Comparison of ENCODE assay signal across 1 cellular context in genomic region chr11:94593030-94593429, GRCh38.
TF ChIP-seq lines count a peak whose summit lies in the region.

No MANE protein-coding gene starts in this region.

TF ChIP-seq in GM12878, 131 proteins besides CTCF, POLR2A, EP300 and RAD21 (continued from another document):
- TF ChIP-seq, protein P1, sequence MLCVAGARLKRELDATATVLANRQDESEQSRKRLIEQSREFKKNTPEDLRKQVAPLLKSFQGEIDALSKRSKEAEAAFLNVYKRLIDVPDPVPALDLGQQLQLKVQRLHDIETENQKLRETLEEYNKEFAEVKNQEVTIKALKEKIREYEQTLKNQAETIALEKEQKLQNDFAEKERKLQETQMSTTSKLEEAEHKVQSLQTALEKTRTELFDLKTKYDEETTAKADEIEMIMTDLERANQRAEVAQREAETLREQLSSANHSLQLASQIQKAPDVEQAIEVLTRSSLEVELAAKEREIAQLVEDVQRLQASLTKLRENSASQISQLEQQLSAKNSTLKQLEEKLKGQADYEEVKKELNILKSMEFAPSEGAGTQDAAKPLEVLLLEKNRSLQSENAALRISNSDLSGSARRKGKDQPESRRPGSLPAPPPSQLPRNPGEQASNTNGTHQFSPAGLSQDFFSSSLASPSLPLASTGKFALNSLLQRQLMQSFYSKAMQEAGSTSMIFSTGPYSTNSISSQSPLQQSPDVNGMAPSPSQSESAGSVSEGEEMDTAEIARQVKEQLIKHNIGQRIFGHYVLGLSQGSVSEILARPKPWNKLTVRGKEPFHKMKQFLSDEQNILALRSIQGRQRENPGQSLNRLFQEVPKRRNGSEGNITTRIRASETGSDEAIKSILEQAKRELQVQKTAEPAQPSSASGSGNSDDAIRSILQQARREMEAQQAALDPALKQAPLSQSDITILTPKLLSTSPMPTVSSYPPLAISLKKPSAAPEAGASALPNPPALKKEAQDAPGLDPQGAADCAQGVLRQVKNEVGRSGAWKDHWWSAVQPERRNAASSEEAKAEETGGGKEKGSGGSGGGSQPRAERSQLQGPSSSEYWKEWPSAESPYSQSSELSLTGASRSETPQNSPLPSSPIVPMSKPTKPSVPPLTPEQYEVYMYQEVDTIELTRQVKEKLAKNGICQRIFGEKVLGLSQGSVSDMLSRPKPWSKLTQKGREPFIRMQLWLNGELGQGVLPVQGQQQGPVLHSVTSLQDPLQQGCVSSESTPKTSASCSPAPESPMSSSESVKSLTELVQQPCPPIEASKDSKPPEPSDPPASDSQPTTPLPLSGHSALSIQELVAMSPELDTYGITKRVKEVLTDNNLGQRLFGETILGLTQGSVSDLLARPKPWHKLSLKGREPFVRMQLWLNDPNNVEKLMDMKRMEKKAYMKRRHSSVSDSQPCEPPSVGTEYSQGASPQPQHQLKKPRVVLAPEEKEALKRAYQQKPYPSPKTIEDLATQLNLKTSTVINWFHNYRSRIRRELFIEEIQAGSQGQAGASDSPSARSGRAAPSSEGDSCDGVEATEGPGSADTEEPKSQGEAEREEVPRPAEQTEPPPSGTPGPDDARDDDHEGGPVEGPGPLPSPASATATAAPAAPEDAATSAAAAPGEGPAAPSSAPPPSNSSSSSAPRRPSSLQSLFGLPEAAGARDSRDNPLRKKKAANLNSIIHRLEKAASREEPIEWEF (IDR thresholded peaks at IDR 0.05; ENCODE audit: insufficient replicate concordance, low read depth, low read length) = no peak
- TF ChIP-seq, protein P2, sequence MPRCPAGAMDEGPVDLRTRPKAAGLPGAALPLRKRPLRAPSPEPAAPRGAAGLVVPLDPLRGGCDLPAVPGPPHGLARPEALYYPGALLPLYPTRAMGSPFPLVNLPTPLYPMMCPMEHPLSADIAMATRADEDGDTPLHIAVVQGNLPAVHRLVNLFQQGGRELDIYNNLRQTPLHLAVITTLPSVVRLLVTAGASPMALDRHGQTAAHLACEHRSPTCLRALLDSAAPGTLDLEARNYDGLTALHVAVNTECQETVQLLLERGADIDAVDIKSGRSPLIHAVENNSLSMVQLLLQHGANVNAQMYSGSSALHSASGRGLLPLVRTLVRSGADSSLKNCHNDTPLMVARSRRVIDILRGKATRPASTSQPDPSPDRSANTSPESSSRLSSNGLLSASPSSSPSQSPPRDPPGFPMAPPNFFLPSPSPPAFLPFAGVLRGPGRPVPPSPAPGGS (IDR thresholded peaks at IDR 0.05; ENCODE audit: borderline replicate concordance, insufficient read depth, low read depth, low read length, poor library complexity, severe bottlenecking) = no peak
- TF ChIP-seq PAX8 (IDR thresholded peaks at IDR 0.05) (no peak), ZZZ3 (IDR thresholded peaks at IDR 0.05; ENCODE audit: control insufficient read depth, insufficient read length, low read depth) (no peak), RAD51 (IDR thresholded peaks at IDR 0.05) (no peak), FOS (IDR thresholded peaks at IDR 0.05; ENCODE audit: borderline replicate concordance, extremely low read depth, insufficient read length) (no peak), SRF (IDR thresholded peaks at IDR 0.05; ENCODE audit: low read depth in 2 of 2, low read length in 2 of 2) (no peak), KDM1A (IDR thresholded peaks at IDR 0.05; ENCODE audit: borderline replicate concordance) (no peak), POU2F2 (IDR thresholded peaks at IDR 0.05; ENCODE audit: borderline replicate concordance, low read depth, low read length) (no peak), TBL1XR1 (IDR thresholded peaks at IDR 0.05; ENCODE audit: low read depth, low read length) (no peak), CBFB (IDR thresholded peaks at IDR 0.05; ENCODE audit: low read depth) (no peak), ATF2 (IDR thresholded peaks at IDR 0.05; ENCODE audit: low read length) (peak; percentile 75), ZNF207 (IDR thresholded peaks at IDR 0.05; ENCODE audit: borderline replicate concordance) (no peak), ZSCAN29 (IDR thresholded peaks at IDR 0.05) (no peak), SMAD5 (IDR thresholded peaks at IDR 0.05; ENCODE audit: low read depth) (no peak)
- TF ChIP-seq, protein P3, sequence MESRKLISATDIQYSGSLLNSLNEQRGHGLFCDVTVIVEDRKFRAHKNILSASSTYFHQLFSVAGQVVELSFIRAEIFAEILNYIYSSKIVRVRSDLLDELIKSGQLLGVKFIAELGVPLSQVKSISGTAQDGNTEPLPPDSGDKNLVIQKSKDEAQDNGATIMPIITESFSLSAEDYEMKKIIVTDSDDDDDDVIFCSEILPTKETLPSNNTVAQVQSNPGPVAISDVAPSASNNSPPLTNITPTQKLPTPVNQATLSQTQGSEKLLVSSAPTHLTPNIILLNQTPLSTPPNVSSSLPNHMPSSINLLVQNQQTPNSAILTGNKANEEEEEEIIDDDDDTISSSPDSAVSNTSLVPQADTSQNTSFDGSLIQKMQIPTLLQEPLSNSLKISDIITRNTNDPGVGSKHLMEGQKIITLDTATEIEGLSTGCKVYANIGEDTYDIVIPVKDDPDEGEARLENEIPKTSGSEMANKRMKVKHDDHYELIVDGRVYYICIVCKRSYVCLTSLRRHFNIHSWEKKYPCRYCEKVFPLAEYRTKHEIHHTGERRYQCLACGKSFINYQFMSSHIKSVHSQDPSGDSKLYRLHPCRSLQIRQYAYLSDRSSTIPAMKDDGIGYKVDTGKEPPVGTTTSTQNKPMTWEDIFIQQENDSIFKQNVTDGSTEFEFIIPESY (IDR thresholded peaks at IDR 0.05) = no peak
- TF ChIP-seq, protein P4, sequence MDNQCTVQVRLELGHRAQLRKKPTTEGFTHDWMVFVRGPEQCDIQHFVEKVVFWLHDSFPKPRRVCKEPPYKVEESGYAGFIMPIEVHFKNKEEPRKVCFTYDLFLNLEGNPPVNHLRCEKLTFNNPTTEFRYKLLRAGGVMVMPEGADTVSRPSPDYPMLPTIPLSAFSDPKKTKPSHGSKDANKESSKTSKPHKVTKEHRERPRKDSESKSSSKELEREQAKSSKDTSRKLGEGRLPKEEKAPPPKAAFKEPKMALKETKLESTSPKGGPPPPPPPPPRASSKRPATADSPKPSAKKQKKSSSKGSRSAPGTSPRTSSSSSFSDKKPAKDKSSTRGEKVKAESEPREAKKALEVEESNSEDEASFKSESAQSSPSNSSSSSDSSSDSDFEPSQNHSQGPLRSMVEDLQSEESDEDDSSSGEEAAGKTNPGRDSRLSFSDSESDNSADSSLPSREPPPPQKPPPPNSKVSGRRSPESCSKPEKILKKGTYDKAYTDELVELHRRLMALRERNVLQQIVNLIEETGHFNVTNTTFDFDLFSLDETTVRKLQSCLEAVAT (IDR thresholded peaks at IDR 0.05) = no peak
